ENCODE assay signal across 13 cellular contexts in the genomic region with DNA sequence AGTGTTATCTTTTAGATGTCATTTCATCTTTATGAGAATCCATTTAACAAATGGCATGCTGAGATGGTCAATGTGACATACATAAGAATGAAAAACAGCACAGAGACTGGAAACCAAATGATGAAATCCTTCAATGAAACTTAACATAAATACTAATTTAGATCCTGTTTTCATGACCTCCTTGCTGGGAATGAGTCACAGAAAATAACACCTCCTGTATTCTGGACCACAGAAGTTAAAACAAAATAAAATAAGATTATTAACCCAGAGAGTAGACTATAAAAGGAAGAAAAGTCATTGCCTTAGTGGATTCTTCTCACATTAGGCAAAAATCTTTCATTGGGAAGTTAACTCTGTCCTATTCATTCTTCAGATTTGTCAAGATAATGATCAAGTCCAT. TPM values are rescaled to one million over a fixed set of nuclear protein-coding genes. Genes with fewer than 3 reads are reported as not detected.
DNase-seq lines count a peak whose midpoint lies in the region; ATAC-seq and TF ChIP-seq lines count a peak whose summit lies in the region.
"Had no signal": no experiment of that assay in that cellular context is flagged by ENCODE, and none has a peak within 500 bp of the region (broad histone marks: within the 10 kb centered on the region; RNA-seq: fewer than 3 reads in every experiment).

No MANE protein-coding gene starts in this region.

- H2AFZ ChIP-seq in OCI-LY1 (ENCODE audit: low read length), result no peak overlapping the region

- peaks cover 52% of the 10 kb centered on the region for H3K79me2 ChIP-seq in OCI-LY1 (ENCODE audit: insufficient read depth, low read length)

- H3K27me3 ChIP-seq in OCI-LY1 (ENCODE audit: insufficient read depth, low read length) (no peaks in the 10 kb centered on the region), endodermal cell (ENCODE audit: control insufficient read depth, insufficient read depth, low read length, poor library complexity, severe bottlenecking) (no peaks in the 10 kb centered on the region), gastrocnemius medialis (no peaks in the 10 kb centered on the region)

- H3K9me3 Mint-ChIP-seq in activated naive CD4-positive, alpha-beta T cell treated with anti-CD3 and anti-CD28 coated beads, Interleukin-2, amount 10 ng/mL, durations not matched to agents 7 days and 5 days, result peaks cover 2% of the 10 kb centered on the region
- no peaks in the 10 kb centered on the region for H3K9me3 Mint-ChIP-seq in endodermal cell
- H3K9me3 Mint-ChIP-seq in stimulated activated effector memory CD8-positive, alpha-beta T cell treated with anti-CD3 and anti-CD28 coated beads, Interleukin-12 subunit alpha, Interleukin-12 subunit beta, amount 100 ng/mL, for 72 hours, result no peaks in the 10 kb centered on the region

- TF ChIP-seq CTCF in OCI-LY1 (IDR thresholded peaks at IDR 0.05; ENCODE audit: low read length), result no peak
- no peak for TF ChIP-seq CTCF in endodermal cell (conservative IDR thresholded peaks at IDR 0.05)
- no peak for TF ChIP-seq CTCF in gastrocnemius medialis (IDR thresholded peaks at IDR 0.05 in 4 of 5, conservative IDR thresholded peaks at IDR 0.05 in 1 of 5)

- peak overlapping the region; percentile 81 for H3K4me3 Mint-ChIP-seq in activated naive CD4-positive, alpha-beta T cell treated with anti-CD3 and anti-CD28 coated beads, Interleukin-2, amount 10 ng/mL, durations not matched to agents 7 days and 5 days
- peak overlapping the region; percentile 90 for H3K4me3 Mint-ChIP-seq in endodermal cell
- peak overlapping the region; percentile 95 for H3K4me3 Mint-ChIP-seq in stimulated activated effector memory CD8-positive, alpha-beta T cell treated with anti-CD3 and anti-CD28 coated beads, Interleukin-12 subunit alpha, Interleukin-12 subunit beta, amount 100 ng/mL, for 72 hours
- H3K4me3 Mint-ChIP-seq: memory B cell had no signal

- CTCF ChIA-PET in activated naive CD4-positive, alpha-beta T cell treated with anti-CD3 and anti-CD28 coated beads, Interleukin-2, amount 10 ng/mL, durations not matched to agents 7 days and 5 days (lab: Charles Lee), result no interaction called here

- H3K27me3 Mint-ChIP-seq in activated naive CD4-positive, alpha-beta T cell treated with anti-CD3 and anti-CD28 coated beads, Interleukin-2, amount 10 ng/mL, durations not matched to agents 7 days and 5 days, result no peaks in the 10 kb centered on the region
- peaks cover 7% of the 10 kb centered on the region for H3K27me3 Mint-ChIP-seq in endodermal cell (ENCODE audit: insufficient read depth)

- H3K9ac ChIP-seq in OCI-LY1 (ENCODE audit: low read length) (no peak overlapping the region), endodermal cell (ENCODE audit: extremely low read depth, low read length, poor library complexity, severe bottlenecking) (peak overlapping the region; percentile 99)

- H3K4me2 ChIP-seq in OCI-LY1 (ENCODE audit: low read length), result peak overlapping the region; percentile 85

- peaks cover 20% of the 10 kb centered on the region for H3K36me3 Mint-ChIP-seq in activated naive CD4-positive, alpha-beta T cell treated with anti-CD3 and anti-CD28 coated beads, Interleukin-2, amount 10 ng/mL, durations not matched to agents 7 days and 5 days
- peaks cover 17% of the 10 kb centered on the region for H3K36me3 Mint-ChIP-seq in endodermal cell (ENCODE audit: low read depth)
- peaks cover 15% of the 10 kb centered on the region for H3K36me3 Mint-ChIP-seq in stimulated activated effector memory CD8-positive, alpha-beta T cell treated with anti-CD3 and anti-CD28 coated beads, Interleukin-12 subunit alpha, Interleukin-12 subunit beta, amount 100 ng/mL, for 72 hours
- H3K36me3 Mint-ChIP-seq: memory B cell had no signal

- peak overlapping the region; percentile 75 for H3K4me3 ChIP-seq in OCI-LY1 (ENCODE audit: low read depth, low read length, poor library complexity, severe bottlenecking)
- H3K4me3 ChIP-seq in endodermal cell (ENCODE audit: low read length), result peak overlapping the region; percentile 87
- no peak overlapping the region for H3K4me3 ChIP-seq in gastrocnemius medialis

- peaks cover 33% of the 10 kb centered on the region for H3K36me3 ChIP-seq in OCI-LY1 (ENCODE audit: insufficient read depth, low read length)
- H3K36me3 ChIP-seq in endodermal cell (ENCODE audit: control insufficient read depth, insufficient read depth, low read length), result peaks cover 20% of the 10 kb centered on the region
- H3K36me3 ChIP-seq in gastrocnemius medialis, result no peaks in the 10 kb centered on the region

- no peak for TF ChIP-seq POLR2A in gastrocnemius medialis (IDR thresholded peaks at IDR 0.05)

- no peaks in the 10 kb centered on the region for H4K20me1 ChIP-seq in OCI-LY1 (ENCODE audit: insufficient read depth, low read length)

- H3K27ac ChIP-seq in OCI-LY1 (ENCODE audit: low read depth, low read length, poor library complexity, severe bottlenecking), result no peak overlapping the region
- H3K27ac ChIP-seq in endodermal cell (ENCODE audit: low read depth, low read length), result no peak overlapping the region
- H3K27ac ChIP-seq in gastrocnemius medialis, result no peak overlapping the region

- H3F3A ChIP-seq in OCI-LY1 (ENCODE audit: insufficient read depth, low read length), result 0 out of 2 replicates have a peak, but pooled peaks cover 5% of the 10 kb centered on the region

- no peak overlapping the region for H3K27ac Mint-ChIP-seq in activated naive CD4-positive, alpha-beta T cell treated with anti-CD3 and anti-CD28 coated beads, Interleukin-2, amount 10 ng/mL, durations not matched to agents 7 days and 5 days
- H3K27ac Mint-ChIP-seq in endodermal cell, result no peak overlapping the region
- peak overlapping the region; percentile 96 for H3K27ac Mint-ChIP-seq in stimulated activated effector memory CD8-positive, alpha-beta T cell treated with anti-CD3 and anti-CD28 coated beads, Interleukin-12 subunit alpha, Interleukin-12 subunit beta, amount 100 ng/mL, for 72 hours
- H3K27ac Mint-ChIP-seq: activated naive CD8-positive, alpha-beta T cell; B cell; memory B cell had no signal

- intact Hi-C loops in gastrocnemius medialis (cut with DNase I; ENCODE audit: low total_unique reads), result no loop called here

- no peaks in the 10 kb centered on the region for H3K9me3 ChIP-seq in OCI-LY1 (ENCODE audit: low read length)
- peaks cover 5% of the 10 kb centered on the region for H3K9me3 ChIP-seq in endodermal cell (ENCODE audit: control insufficient read depth, low read length)
- no peaks in the 10 kb centered on the region for H3K9me3 ChIP-seq in gastrocnemius medialis

- H3K4me1 Mint-ChIP-seq in activated naive CD4-positive, alpha-beta T cell treated with anti-CD3 and anti-CD28 coated beads, Interleukin-2, amount 10 ng/mL, durations not matched to agents 7 days and 5 days, result peaks cover 42% of the 10 kb centered on the region
- H3K4me1 Mint-ChIP-seq in endodermal cell, result peaks cover 48% of the 10 kb centered on the region
- H3K4me1 Mint-ChIP-seq in stimulated activated effector memory CD8-positive, alpha-beta T cell treated with anti-CD3 and anti-CD28 coated beads, Interleukin-12 subunit alpha, Interleukin-12 subunit beta, amount 100 ng/mL, for 72 hours, result peaks cover 32% of the 10 kb centered on the region

- in situ Hi-C loops in gastrocnemius medialis (cut with MboI; ENCODE audit: low sequenced_read_pairs in 4 of 4), result loop anchor here (10.0 to 25.0 kb wide), 3 partner anchors 225 to 275 kb away; a partner anchor contains a TSS

- peak; percentile 3 for ATAC-seq in stimulated activated effector memory CD8-positive, alpha-beta T cell treated with anti-CD3 and anti-CD28 coated beads, Interleukin-12 subunit alpha, Interleukin-12 subunit beta, amount 100 ng/mL, for 72 hours
- no peak for ATAC-seq in gastrocnemius medialis

- H3K4me1 ChIP-seq in OCI-LY1 (ENCODE audit: insufficient read depth, low read length, severe bottlenecking) (peaks cover 25% of the 10 kb centered on the region), endodermal cell (ENCODE audit: control insufficient read depth, insufficient read depth, low read length) (peaks cover 23% of the 10 kb centered on the region), gastrocnemius medialis (peaks cover 15 to 16% of the 10 kb centered on the region in 2 donors)

- H3K9me2 ChIP-seq in OCI-LY1 (ENCODE audit: low read depth, low read length), result no peaks in the 10 kb centered on the region

- no peak for DNase-seq in activated naive CD4-positive, alpha-beta T cell treated with anti-CD3 and anti-CD28 coated beads, Interleukin-2, amount 10 ng/mL, durations not matched to agents 7 days and 5 days
- DNase-seq in activated naive CD4-positive, alpha-beta T cell treated with Interleukin-2 at 50 U/mL for 16 hours, result no peak
- DNase-seq in endodermal cell (no peak), AG20443 (ENCODE audit: low spot score) (no peak), gastrocnemius medialis (no peak), occipital lobe (lab: John Stamatoyannopoulos, UW) (no peak)
- no peak for DNase-seq in stimulated activated effector memory CD8-positive, alpha-beta T cell treated with anti-CD3 and anti-CD28 coated beads, Interleukin-12 subunit alpha, Interleukin-12 subunit beta, amount 100 ng/mL, for 72 hours (ENCODE audit: low spot score in 2 of 2)
- DNase-seq: H7, T1000 had no signal

RNA-seq across cellular contexts. Expression of a gene that starts 1.6 kb away (rescaled TPM):
- 10 to 100 TPM; 23.6 to 25.7 TPM for total RNA-seq in endodermal cell
- 19.5 TPM for polyA plus RNA-seq in endodermal cell (2013, experiment 1 of 2)
- polyA plus RNA-seq in endodermal cell (2013, experiment 2 of 2), result 25.6 TPM
- total RNA-seq in gastrocnemius medialis, result under 1 TPM in 1 of 4 donors, not detected in 3; 0.13 TPM
- total RNA-seq in occipital lobe, result 5.8 TPM

Comparison
In these comparisons a context has a peak if more than half of its experiments do, and no peak if none do; other contexts are left out.
1. H3K4me3 ChIP-seq: peak in OCI-LY1 (single experiment) and endodermal cell (single experiment); none in gastrocnemius medialis (0 of 4).
2. Peak in every context shown above with its lines, with median percentiles within 50 percentile points of each other: H3K4me3 Mint-ChIP-seq.